ENCODE assay signal across 1 cellular context in the genomic region with DNA sequence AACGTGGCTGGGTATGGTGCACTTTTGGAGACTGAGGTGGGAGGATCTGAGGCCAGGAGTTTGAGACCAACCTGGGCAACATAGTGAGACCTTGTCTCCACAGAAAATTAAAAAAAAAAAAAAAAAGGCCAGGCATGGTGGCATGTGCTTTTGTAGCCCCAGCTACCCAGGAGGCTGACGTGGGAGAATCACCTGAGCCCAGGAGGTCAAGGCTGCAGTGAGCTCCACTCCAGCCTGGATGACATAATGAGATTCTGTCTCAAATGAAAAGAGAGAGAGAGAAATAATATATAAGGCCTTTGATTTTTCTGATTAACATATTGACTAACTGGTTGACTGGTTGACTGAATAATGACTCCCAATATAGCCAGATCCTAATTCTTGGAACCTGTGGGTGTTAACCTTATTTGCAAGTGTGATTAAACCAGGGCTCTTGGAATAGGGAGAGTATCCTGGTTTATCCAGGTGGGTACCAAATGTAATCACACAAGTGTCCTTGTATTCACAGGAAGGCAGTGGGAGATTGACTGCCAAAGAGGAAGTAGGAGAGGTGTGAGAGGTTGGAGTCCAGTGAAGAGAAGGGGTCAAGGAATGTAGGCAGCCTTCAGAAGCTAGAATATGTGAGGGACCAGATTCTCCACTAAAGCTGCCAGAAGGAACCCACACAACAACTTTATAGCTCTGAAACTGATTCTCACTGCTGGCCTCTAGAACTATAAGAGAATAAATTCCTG.
A peak's percentile ranks its signal among the peaks of the same experiment; 100 is the strongest.
TF ChIP-seq lines count a peak whose summit lies in the region.

No MANE protein-coding gene starts in this region.

TF ChIP-seq in GM12878, 131 proteins besides CTCF, POLR2A, EP300 and RAD21:
- TF ChIP-seq MYB (IDR thresholded peaks at IDR 0.05; ENCODE audit: borderline replicate concordance, low read depth, low read length) (no peak), IKZF1 (conservative IDR thresholded peaks at IDR 0.05) (0 out of 2 replicates have a peak, but pooled peaks have one; percentile 15)
